ENCODE assay signal across 12 cellular contexts in genomic region chr5:75045071-75045470, GRCh38. TPM values are rescaled to one million over a fixed set of nuclear protein-coding genes. Genes with fewer than 3 reads are reported as not detected.
DNase-seq lines count a peak whose midpoint lies in the region; ATAC-seq and TF ChIP-seq lines count a peak whose summit lies in the region.
"Had no signal": no experiment of that assay in that cellular context is flagged by ENCODE, and none has a peak within 500 bp of the region (broad histone marks: within the 10 kb centered on the region; RNA-seq: fewer than 3 reads in every experiment).

No MANE protein-coding gene starts in this region.

- no peaks in the 10 kb centered on the region for H3K27me3 Mint-ChIP-seq in T-cell
- H3K27me3 Mint-ChIP-seq in activated naive CD8-positive, alpha-beta T cell treated with anti-CD3 and anti-CD28 coated beads, Interleukin-2, amount 10 ng/mL, durations not matched to agents 7 days and 5 days: no peaks in the 10 kb centered on the region
- H3K27me3 Mint-ChIP-seq in stimulated activated naive CD8-positive, alpha-beta T cell treated with anti-CD3 and anti-CD28 coated beads, Interleukin-15, amount 100 ng/mL, for 72 hours: no peaks in the 10 kb centered on the region

- CTCF ChIA-PET in T-cell (lab: Charles Lee) (interaction anchor here in 1 of 2 donors (1.5 kb wide), 1 partner anchor 191 kb away, joined by 3 read pairs; the partner anchor contains the start of gene ANKRD31), HEK293T (lab: Yijun Ruan, JAX) (no interaction called here)

- H3K27ac Mint-ChIP-seq in T-cell: peak overlapping the region; percentile 13 to 59
- H3K27ac Mint-ChIP-seq in activated naive CD8-positive, alpha-beta T cell treated with anti-CD3 and anti-CD28 coated beads, Interleukin-2, amount 10 ng/mL, durations not matched to agents 7 days and 5 days: peak overlapping the region; percentile 18
- H3K27ac Mint-ChIP-seq in stimulated activated naive CD8-positive, alpha-beta T cell treated with anti-CD3 and anti-CD28 coated beads, Interleukin-15, amount 100 ng/mL, for 72 hours: no peak overlapping the region
- H3K27ac Mint-ChIP-seq: GM23338 had no signal

- H3K36me3 Mint-ChIP-seq in T-cell: peaks cover 56% of the 10 kb centered on the region
- peaks cover 41% of the 10 kb centered on the region for H3K36me3 Mint-ChIP-seq in activated naive CD8-positive, alpha-beta T cell treated with anti-CD3 and anti-CD28 coated beads, Interleukin-2, amount 10 ng/mL, durations not matched to agents 7 days and 5 days

- DNase-seq in DMS53 (lab: John Stamatoyannopoulos, UW) (peak; percentile 11), DMS53 treated with DMSO at 0.1 percent for 48 hours (lab: John Stamatoyannopoulos, UW; ENCODE audit: unreplicated experiment) (no peak), T-cell (no peak), NCI-H1048 (lab: John Stamatoyannopoulos, UW) (no peak), HEK293T (ENCODE audit: extremely low spot score) (no peak), LoVo (ENCODE audit: low spot score) (no peak)
- DNase-seq in activated naive CD8-positive, alpha-beta T cell treated with anti-CD3 and anti-CD28 coated beads, Interleukin-2, amount 10 ng/mL, durations not matched to agents 7 days and 5 days: no peak
- DNase-seq in stimulated activated naive CD8-positive, alpha-beta T cell treated with anti-CD3 and anti-CD28 coated beads, Interleukin-15, amount 100 ng/mL, for 72 hours: no peak
- DNase-seq: NCI-H1694 treated with DMSO at 0.1 percent for 48 hours, NCI-H226, NCI-H524 treated with DMSO at 0.1 percent for 48 hours had no signal

- H3K4me1 Mint-ChIP-seq in T-cell: peaks cover 77 to 81% (median 78%) of the 10 kb centered on the region in 3 donors
- H3K4me1 Mint-ChIP-seq in activated naive CD8-positive, alpha-beta T cell treated with anti-CD3 and anti-CD28 coated beads, Interleukin-2, amount 10 ng/mL, durations not matched to agents 7 days and 5 days: peaks cover 48% of the 10 kb centered on the region
- H3K4me1 Mint-ChIP-seq in stimulated activated naive CD8-positive, alpha-beta T cell treated with anti-CD3 and anti-CD28 coated beads, Interleukin-15, amount 100 ng/mL, for 72 hours: peaks cover 83% of the 10 kb centered on the region

- H3K9me3 Mint-ChIP-seq in T-cell: no peaks in the 10 kb centered on the region
- peaks cover 3% of the 10 kb centered on the region for H3K9me3 Mint-ChIP-seq in activated naive CD8-positive, alpha-beta T cell treated with anti-CD3 and anti-CD28 coated beads, Interleukin-2, amount 10 ng/mL, durations not matched to agents 7 days and 5 days
- peaks cover 0 to 3% of the 10 kb centered on the region in 2 donors for H3K9me3 Mint-ChIP-seq in stimulated activated naive CD8-positive, alpha-beta T cell treated with anti-CD3 and anti-CD28 coated beads, Interleukin-15, amount 100 ng/mL, for 72 hours
- H3K9me3 Mint-ChIP-seq: GM23338 had no signal

- H3K4me3 Mint-ChIP-seq in T-cell: no peak overlapping the region
- no peak overlapping the region for H3K4me3 Mint-ChIP-seq in activated naive CD8-positive, alpha-beta T cell treated with anti-CD3 and anti-CD28 coated beads, Interleukin-2, amount 10 ng/mL, durations not matched to agents 7 days and 5 days
- H3K4me3 Mint-ChIP-seq in stimulated activated naive CD8-positive, alpha-beta T cell treated with anti-CD3 and anti-CD28 coated beads, Interleukin-15, amount 100 ng/mL, for 72 hours: no peak overlapping the region
- H3K4me3 Mint-ChIP-seq: GM23338 had no signal

- POLR2A ChIA-PET in T-cell (lab: Charles Lee) (interaction anchor here in 1 of 2 donors (1.1 kb wide), 1 partner anchor 192 kb away, joined by 3 read pairs; no protein-coding TSS in a partner anchor), HEK293T (lab: Yijun Ruan, JAX) (no interaction called here)
- POLR2A ChIA-PET in activated naive CD8-positive, alpha-beta T cell treated with anti-CD3 and anti-CD28 coated beads, Interleukin-2, amount 10 ng/mL, durations not matched to agents 7 days and 5 days (lab: Charles Lee): no interaction called here

- no peak for ATAC-seq in T-cell (replicated peaks in 1 of 4)
- ATAC-seq in activated naive CD8-positive, alpha-beta T cell treated with anti-CD3 and anti-CD28 coated beads, Interleukin-2, amount 10 ng/mL, durations not matched to agents 7 days and 5 days (ENCODE audit: low read depth): no peak
- peak; percentile 85 for ATAC-seq in stimulated activated naive CD8-positive, alpha-beta T cell treated with anti-CD3 and anti-CD28 coated beads, Interleukin-15, amount 100 ng/mL, for 72 hours
- ATAC-seq: GM23338 had no signal

TF ChIP-seq in HEK293T, 16 proteins besides CTCF, POLR2A, EP300 and RAD21:
- TF ChIP-seq FOXK2 (IDR thresholded peaks at IDR 0.05) (no peak), ARNT (IDR thresholded peaks at IDR 0.05) (no peak), TARDBP (IDR thresholded peaks at IDR 0.05) (no peak), FOXA1 (IDR thresholded peaks at IDR 0.05) (no peak), NFRKB (IDR thresholded peaks at IDR 0.05) (no peak), PKNOX1 (IDR thresholded peaks at IDR 0.05) (no peak), ZNF384 (IDR thresholded peaks at IDR 0.05) (no peak)

RNA-seq across cellular contexts. Expression of gene GCNT4, which starts 7.3 kb away (rescaled TPM):
- 10 to 100 TPM in 4 of 5 donors, 1 to 10 TPM in 1; 7.1 to 17.5 (median 11.5) TPM for total RNA-seq in T-cell
- 1 to 10 TPM; 5.3 to 6.0 TPM for total RNA-seq in activated naive CD8-positive, alpha-beta T cell treated with anti-CD3 and anti-CD28 coated beads, Interleukin-2, amount 10 ng/mL, durations not matched to agents 7 days and 5 days

Comparison
In these comparisons a context has a peak if more than half of its experiments do, and no peak if none do; other contexts are left out.
1. H3K27ac Mint-ChIP-seq: peak in T-cell (2 of 2) and activated naive CD8-positive, alpha-beta T cell treated with anti-CD3 and anti-CD28 coated beads, Interleukin-2, amount 10 ng/mL, durations not matched to agents 7 days and 5 days (single experiment); none in stimulated activated naive CD8-positive, alpha-beta T cell treated with anti-CD3 and anti-CD28 coated beads, Interleukin-15, amount 100 ng/mL, for 72 hours (0 of 2).